Comparison of ENCODE assay signal across 7 cellular contexts in genomic region chr3:150227839-150228238, GRCh38.
DNase-seq lines count a peak whose midpoint lies in the region; ATAC-seq and TF ChIP-seq lines count a peak whose summit lies in the region.

No MANE protein-coding gene starts in this region.

- H3K9me2 ChIP-seq in OCI-LY1 (ENCODE audit: low read depth, low read length) = no peaks in the 10 kb centered on the region

- no peak overlapping the region for H3K4me3 Mint-ChIP-seq in HFFc6

- H3K27ac ChIP-seq in OCI-LY1 (ENCODE audit: low read depth, low read length, poor library complexity, severe bottlenecking) = no peak overlapping the region
- H3K27ac ChIP-seq in body of pancreas = no peak overlapping the region

- H3F3A ChIP-seq in OCI-LY1 (ENCODE audit: insufficient read depth, low read length) = no peaks in the 10 kb centered on the region

- H3K36me3 ChIP-seq in OCI-LY1 (ENCODE audit: insufficient read depth, low read length) (no peaks in the 10 kb centered on the region), body of pancreas (replicated peaks in 1 of 2; ENCODE audit: insufficient read depth in 1 of 2, low read depth in 2 of 2) (no peaks in the 10 kb centered on the region)

- H3K9ac ChIP-seq in OCI-LY1 (ENCODE audit: low read length) = no peak overlapping the region

- H3K79me2 ChIP-seq in OCI-LY1 (ENCODE audit: insufficient read depth, low read length) = no peaks in the 10 kb centered on the region

- H3K27me3 Mint-ChIP-seq in HFFc6 (ENCODE audit: insufficient read depth) = peaks cover 5% of the 10 kb centered on the region; the same call in 1 of the 2 replicates

- H3K27ac Mint-ChIP-seq in HFFc6 = no peak overlapping the region

- TF ChIP-seq CTCF in HFFc6 (IDR thresholded peaks at IDR 0.05) (peak; percentile 92), OCI-LY1 (IDR thresholded peaks at IDR 0.05; ENCODE audit: low read length) (peak; percentile 97), body of pancreas (IDR thresholded peaks at IDR 0.05) (peak in 6 of 7 experiments; percentile 29 to 45 (median 42))

- H3K4me1 ChIP-seq in OCI-LY1 (ENCODE audit: insufficient read depth, low read length, severe bottlenecking) (no peaks in the 10 kb centered on the region), body of pancreas (no peaks in the 10 kb centered on the region)

- DNase-seq in ELF-1 (ENCODE audit: low read depth, low spot score) (peak; percentile 86), HFFc6 (peak; percentile 55), body of pancreas (peak; percentile 35 to 66 (median 46)), islet precursor cell (peak; percentile 87)
- peak; percentile 4 to 15 for DNase-seq in stimulated activated CD8-positive, alpha-beta memory T cell treated with anti-CD3 and anti-CD28 coated beads, Interleukin-15, amount 100 ng/mL, for 48 hours (ENCODE audit: low read depth in 2 of 2)

- no peak overlapping the region for H2AFZ ChIP-seq in OCI-LY1 (ENCODE audit: low read length)

- H3K4me1 Mint-ChIP-seq in HFFc6 (ENCODE audit: low read depth) = peaks cover 62% of the 10 kb centered on the region

- 41% methylated on average over 5 of the region's 5 CpGs for WGBS in body of pancreas, 2 donors

- H3K9me3 Mint-ChIP-seq in HFFc6 = no peaks in the 10 kb centered on the region

- H4K20me1 ChIP-seq in OCI-LY1 (ENCODE audit: insufficient read depth, low read length) = no peaks in the 10 kb centered on the region

- H3K4me2 ChIP-seq in OCI-LY1 (ENCODE audit: low read length) = no peak overlapping the region

- no peaks in the 10 kb centered on the region for H3K27me3 ChIP-seq in OCI-LY1 (ENCODE audit: insufficient read depth, low read length)
- no peaks in the 10 kb centered on the region for H3K27me3 ChIP-seq in body of pancreas

- TF ChIP-seq POLR2A in body of pancreas (IDR thresholded peaks at IDR 0.05) = no peak

- intact Hi-C loops in body of pancreas (cut with DNase I) = no loop called here

- H3K9me3 ChIP-seq in OCI-LY1 (ENCODE audit: low read length) (no peaks in the 10 kb centered on the region), body of pancreas (no peaks in the 10 kb centered on the region)

- ATAC-seq in body of pancreas = no peak
- ATAC-seq in GM19023 (IDR thresholded peaks at IDR 0.05; ENCODE audit: unreplicated experiment) = no peak

- no peaks in the 10 kb centered on the region for H3K36me3 Mint-ChIP-seq in HFFc6 (ENCODE audit: low read depth)

- no peak overlapping the region for H3K4me3 ChIP-seq in OCI-LY1 (ENCODE audit: low read depth, low read length, poor library complexity, severe bottlenecking)
- no peak overlapping the region for H3K4me3 ChIP-seq in body of pancreas

Comparison
In these comparisons a context has a peak if more than half of its experiments do, and no peak if none do; other contexts are left out.
1. DNase-seq: peak in every context shown above with its lines; median percentile 87 in islet precursor cell; 86 in ELF-1; 55 in HFFc6; 46 in body of pancreas; 10 in stimulated activated CD8-positive, alpha-beta memory T cell treated with anti-CD3 and anti-CD28 coated beads, Interleukin-15, amount 100 ng/mL, for 48 hours.
2. CTCF ChIP-seq: peak in every context shown above with its lines; median percentile 97 in OCI-LY1; 92 in HFFc6; 42 in body of pancreas.